1 cellular context compared by ENCODE assay signal in the genomic region with DNA sequence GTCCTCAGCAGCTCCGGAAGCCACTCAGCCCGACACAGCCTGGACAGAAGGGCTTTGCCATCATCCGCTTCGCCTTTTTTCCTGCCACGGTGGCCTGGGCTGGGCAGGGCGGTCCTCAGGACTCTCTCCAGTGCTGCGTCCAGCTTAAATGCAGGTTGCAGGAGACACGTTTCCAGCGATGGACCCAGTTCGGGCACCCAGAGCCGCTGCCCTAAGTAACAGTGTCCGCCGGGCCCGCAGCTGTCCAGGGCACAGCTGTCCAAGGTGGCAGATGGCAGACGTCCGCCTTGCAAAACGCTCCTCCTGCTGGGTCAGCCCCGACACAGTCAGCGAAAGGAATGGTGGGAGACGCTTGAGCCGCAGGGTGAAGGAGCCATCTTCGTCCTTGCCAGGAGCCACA.
A peak's percentile ranks its signal among the peaks of the same experiment; 100 is the strongest.
TF ChIP-seq lines count a peak whose summit lies in the region.

No MANE protein-coding gene starts in this region.

TF ChIP-seq in HepG2, 621 proteins besides CTCF, POLR2A, EP300 and RAD21:
- no peak for TF ChIP-seq ZFX (CRISPR knock-in tag; IDR thresholded peaks at IDR 0.05; ENCODE audit: low read depth)
- TF ChIP-seq ZNF33B (CRISPR knock-in tag; IDR thresholded peaks at IDR 0.05): no peak
- peak; percentile 46 for TF ChIP-seq AGO2 (optimal IDR thresholded peaks at IDR 0.05; ENCODE audit: low read depth, low read length)
- TF ChIP-seq ZFAT (CRISPR knock-in tag; conservative IDR thresholded peaks at IDR 0.05): no peak
